8 cellular contexts compared by ENCODE assay signal in genomic region chr7:73557108-73557396, GRCh38.
DNase-seq lines count a peak whose midpoint lies in the region; ATAC-seq lines count a peak whose summit lies in the region.

No MANE protein-coding gene starts in this region.

- peak; percentile 98 for DNase-seq in AG08395 (ENCODE audit: low spot score)
- DNase-seq in NCI-H2227 treated with DMSO at 0.1 percent for 48 hours (lab: John Stamatoyannopoulos, UW), result peak; percentile 92
- DNase-seq in activated CD4-positive, CD25-positive, alpha-beta regulatory T cell (lab: John Stamatoyannopoulos, UW), result peak; percentile 71 to 90 (median 80)
- peak; percentile 93 for DNase-seq in central memory CD4-positive, alpha-beta T cell
- DNase-seq in iris pigment epithelial cell (ENCODE audit: low read depth), result peak; percentile 93
- peak; percentile 80 to 88 for DNase-seq in stimulated activated CD4-positive, alpha-beta T cell treated with anti-CD3 and anti-CD28 coated beads, Interleukin-12 subunit alpha, Interleukin-12 subunit beta, amount 100 ng/mL, for 24 hours (ENCODE audit: low read depth in 2 of 2)

- ATAC-seq in GM18909 (IDR thresholded peaks at IDR 0.05; ENCODE audit: poor library complexity, unreplicated experiment), result peak; percentile 87
- ATAC-seq in HG03196 (IDR thresholded peaks at IDR 0.05; ENCODE audit: unreplicated experiment), result peak; percentile 88

Comparison
In these comparisons a context has a peak if more than half of its experiments do, and no peak if none do; other contexts are left out.
1. Peak in every context shown above with its lines: DNase-seq and ATAC-seq.